Comparison of ENCODE assay signal across 11 cellular contexts in the genomic region with DNA sequence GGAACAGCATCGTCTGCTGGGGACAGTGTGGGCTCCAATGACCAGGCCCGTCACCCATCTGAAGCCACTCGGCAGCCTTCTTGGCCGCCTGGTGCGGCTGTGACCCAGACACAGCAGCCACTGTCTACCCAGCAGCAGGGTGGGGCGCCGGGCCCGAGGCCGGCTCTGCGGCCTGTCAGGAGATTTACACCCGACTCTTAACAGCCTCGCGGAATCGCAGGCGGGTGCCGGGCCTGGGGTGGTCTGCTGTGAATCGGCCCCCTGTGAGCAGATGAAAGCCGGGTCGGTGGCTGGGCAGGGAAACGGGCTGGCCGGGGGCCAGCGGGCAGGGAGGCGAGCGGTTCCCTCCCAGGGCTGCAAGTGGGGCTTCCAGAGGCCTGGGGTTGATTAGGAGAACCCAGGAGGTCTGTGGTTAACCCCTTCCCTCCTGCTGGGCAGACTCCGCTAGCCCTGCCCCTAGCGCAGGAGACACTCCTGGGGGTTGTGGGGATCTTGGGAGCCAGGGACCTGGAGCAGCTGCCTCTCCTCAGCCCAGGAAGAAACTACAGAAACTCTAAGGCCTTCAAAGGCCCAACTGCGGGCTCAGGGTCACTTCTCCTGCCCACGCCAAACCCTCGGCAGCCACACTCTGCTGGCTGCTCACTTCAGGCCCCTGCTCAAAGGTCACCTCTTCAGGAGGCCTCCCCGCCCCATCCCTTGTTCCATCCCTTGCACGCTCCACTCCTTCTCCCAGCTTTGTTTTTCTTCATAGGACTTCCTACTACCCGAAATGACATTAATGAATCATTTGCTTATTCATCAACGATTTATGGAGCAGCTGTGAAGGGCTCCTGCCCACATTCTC. TPM values are rescaled to one million over a fixed set of nuclear protein-coding genes. Genes with fewer than 3 reads are reported as not detected.
A peak's percentile ranks its signal among the peaks of the same experiment; 100 is the strongest.
DNase-seq lines count a peak whose midpoint lies in the region; ATAC-seq and TF ChIP-seq lines count a peak whose summit lies in the region.
"Had no signal": no experiment of that assay in that cellular context is flagged by ENCODE, and none has a peak within 500 bp of the region (broad histone marks: within the 10 kb centered on the region; RNA-seq: fewer than 3 reads in every experiment).

No MANE protein-coding gene starts in this region.

- ATAC-seq in T-cell (replicated peaks in 1 of 4) = no peak
- ATAC-seq in GM18870 (IDR thresholded peaks at IDR 0.05; ENCODE audit: unreplicated experiment) = no peak
- ATAC-seq in GM19351 (IDR thresholded peaks at IDR 0.05; ENCODE audit: unreplicated experiment) = no peak
- ATAC-seq: GM12878 had no signal

- peak overlapping the region; percentile 93 to 94 for H3K27ac Mint-ChIP-seq in T-cell

- H3K36me3 Mint-ChIP-seq in T-cell = peaks cover 47% of the 10 kb centered on the region

- H3K4me3 Mint-ChIP-seq in T-cell = peak overlapping the region; percentile 17 to 65 (median 40)
- H3K4me3 Mint-ChIP-seq: neural crest cell had no signal

- no peak overlapping the region for H3K4me3 ChIP-seq in skin epidermis
- H3K4me3 ChIP-seq: GM12878, MG63 had no signal

- CTCF ChIA-PET in T-cell (lab: Charles Lee) = interaction anchor here in 1 of 2 donors (0.7 kb wide), 1 partner anchor 1069 kb away, joined by 3 read pairs; no protein-coding TSS in a partner anchor

- peaks cover 59 to 94% (median 82%) of the 10 kb centered on the region in 3 donors for H3K4me1 Mint-ChIP-seq in T-cell

- TF ChIP-seq POLR2A in GM19193 (IDR thresholded peaks at IDR 0.05; ENCODE audit: extremely low read depth, insufficient read depth, insufficient read length) = peak; percentile 37

- no peaks in the 10 kb centered on the region for H3K9me3 Mint-ChIP-seq in T-cell
- H3K9me3 Mint-ChIP-seq: neural crest cell had no signal

- POLR2A ChIA-PET in T-cell (lab: Charles Lee) = interaction anchor here (0.6 to 5.7 kb wide), 3 partner anchors 11 to 63 kb away, joined by 4 to 91 read pairs (median 6); partner anchors contain the start of gene RUNX3 (in 1 of the 2)

- no peaks in the 10 kb centered on the region for H3K27me3 Mint-ChIP-seq in T-cell

- H3K27ac ChIP-seq in skin epidermis = peak overlapping the region in 17 of 21 experiments; percentile 6 to 80 (median 33)

- no peak for DNase-seq in T-cell
- DNase-seq in globus pallidus (ENCODE audit: low spot score) = peak; percentile 41
- DNase-seq in NCI-H2227 (lab: John Stamatoyannopoulos, UW; ENCODE audit: unreplicated experiment) = no peak
- no peak for DNase-seq in cerebellum (ENCODE audit: low spot score)

RNA-seq across cellular contexts. Expression of gene RUNX3, which starts 15.6 kb away (rescaled TPM):
- total RNA-seq in T-cell (100 to 1,000 TPM; 140 to 220 (median 145) TPM), cerebellum (not detected)

Comparison
In these comparisons a context has a peak if more than half of its experiments do, and no peak if none do; other contexts are left out.
1. RNA of gene RUNX3, which starts 15.6 kb away (total RNA-seq): 140 to 220 TPM in T-cell; not detected in cerebellum (single experiment); every median in the first group is over 100 times any median in the second.